In genomic region chrY:7557675-7558074, GRCh38 we compare ENCODE assay signal across 15 cellular contexts.
DNase-seq lines count a peak whose midpoint lies in the region; ATAC-seq, FAIRE-seq and TF ChIP-seq lines count a peak whose summit lies in the region.
"Had no signal": no experiment of that assay in that cellular context is flagged by ENCODE, and none has a peak within 500 bp of the region (broad histone marks: within the 10 kb centered on the region; RNA-seq: fewer than 3 reads in every experiment).

No MANE protein-coding gene starts in this region.

- H3K4me1 ChIP-seq in HepG2 (ENCODE audit: insufficient read depth, low read length) = no peaks in the 10 kb centered on the region
- H3K4me1 ChIP-seq in right lobe of liver = no peaks in the 10 kb centered on the region

- no peaks in the 10 kb centered on the region for H3K9me3 ChIP-seq in HepG2 (ENCODE audit: low read length)
- H3K9me3 ChIP-seq in right lobe of liver = no peaks in the 10 kb centered on the region

- TF ChIP-seq CTCF in HepG2 (CRISPR knock-in tag; IDR thresholded peaks at IDR 0.05) (0 out of 2 replicates have a peak, but pooled peaks have one; percentile 16), right lobe of liver (IDR thresholded peaks at IDR 0.05) (no peak), epithelial cell of proximal tubule (conservative IDR thresholded peaks at IDR 0.05; ENCODE audit: low read depth, low read length) (peak; percentile 35)

- no peak overlapping the region for H3K27ac Mint-ChIP-seq in stimulated activated memory B cell treated with anti-CD40 and anti-IgM and Interleukin-4, amounts not matched to agents 10 μg/mL and 1 μg/mL and 100 μg/mL, for 72 hours
- H3K27ac Mint-ChIP-seq: activated CD8-positive, alpha-beta memory T cell treated with anti-CD3 and anti-CD28 coated beads, Interleukin-2, amount 10 ng/mL, durations not matched to agents 7 days and 5 days; IgD-negative memory B cell; naive thymus-derived CD8-positive, alpha-beta T cell had no signal

- CTCF ChIA-PET in HepG2 (lab: Yijun Ruan, JAX; ENCODE audit: low intra/inter-chr PET ratio, low total read pairs) = no interaction called here

- ATAC-seq in HepG2 (peak; percentile 84), right lobe of liver (no peak)
- no peak for ATAC-seq in stimulated activated memory B cell treated with anti-CD40 and anti-IgM and Interleukin-4, amounts not matched to agents 10 μg/mL and 1 μg/mL and 100 μg/mL, for 72 hours
- ATAC-seq: activated CD8-positive, alpha-beta memory T cell treated with anti-CD3 and anti-CD28 coated beads, Interleukin-2, amount 10 ng/mL, durations not matched to agents 7 days and 5 days; naive thymus-derived CD8-positive, alpha-beta T cell; Panc1 had no signal

- peak; percentile 68 for FAIRE-seq in HepG2 (lab: Jason Lieb, UNC)

- TF ChIP-seq POLR2A in HepG2 (IDR thresholded peaks at IDR 0.05; ENCODE audit: insufficient read depth in 1 of 2, low read depth in 2 of 2, low read length in 2 of 2) (no peak), right lobe of liver (IDR thresholded peaks at IDR 0.05) (no peak)

- H3K4me2 ChIP-seq in HepG2 (ENCODE audit: low read depth, low read length) = no peak overlapping the region

- no peak for TF ChIP-seq RAD21 in HepG2 (CRISPR knock-in tag; IDR thresholded peaks at IDR 0.05)

- peaks cover 18% of the 10 kb centered on the region for H3K9me3 Mint-ChIP-seq in stimulated activated memory B cell treated with anti-CD40 and anti-IgM and Interleukin-4, amounts not matched to agents 10 μg/mL and 1 μg/mL and 100 μg/mL, for 72 hours
- H3K9me3 Mint-ChIP-seq: IgD-negative memory B cell had no signal

- in situ Hi-C loops in HepG2 (cut with HindIII; ENCODE audit: extremely low pct_ligation_motif_present, low pct_unique_long_range_greater_than_20kb) = no loop called here

- H3K4me3 Mint-ChIP-seq in stimulated activated memory B cell treated with anti-CD40 and anti-IgM and Interleukin-4, amounts not matched to agents 10 μg/mL and 1 μg/mL and 100 μg/mL, for 72 hours = no peak overlapping the region
- H3K4me3 Mint-ChIP-seq: activated CD8-positive, alpha-beta memory T cell treated with anti-CD3 and anti-CD28 coated beads, Interleukin-2, amount 10 ng/mL, durations not matched to agents 7 days and 5 days; IgD-negative memory B cell; naive thymus-derived CD8-positive, alpha-beta T cell had no signal

- H3K79me2 ChIP-seq in HepG2 (ENCODE audit: insufficient read depth, low read length) = no peaks in the 10 kb centered on the region

- H3K4me1 Mint-ChIP-seq in stimulated activated memory B cell treated with anti-CD40 and anti-IgM and Interleukin-4, amounts not matched to agents 10 μg/mL and 1 μg/mL and 100 μg/mL, for 72 hours = no peaks in the 10 kb centered on the region
- H3K4me1 Mint-ChIP-seq: activated CD8-positive, alpha-beta memory T cell treated with anti-CD3 and anti-CD28 coated beads, Interleukin-2, amount 10 ng/mL, durations not matched to agents 7 days and 5 days; IgD-negative memory B cell had no signal

- H2AFZ ChIP-seq in HepG2 (ENCODE audit: low read length) = no peak overlapping the region

- 0% methylated on average over 2 of the region's 7 CpGs for WGBS in HepG2 (ENCODE audit: low lambda C conversion rate)
- no CpG with 5 or more reads among the region's 7 CpGs for WGBS in right lobe of liver (ENCODE audit: insufficient coverage, low coverage, low lambda C conversion rate, missing lambda C conversion rate)

- H3K36me3 Mint-ChIP-seq in stimulated activated memory B cell treated with anti-CD40 and anti-IgM and Interleukin-4, amounts not matched to agents 10 μg/mL and 1 μg/mL and 100 μg/mL, for 72 hours = no peaks in the 10 kb centered on the region
- H3K36me3 Mint-ChIP-seq: activated CD8-positive, alpha-beta memory T cell treated with anti-CD3 and anti-CD28 coated beads, Interleukin-2, amount 10 ng/mL, durations not matched to agents 7 days and 5 days; IgD-negative memory B cell; naive thymus-derived CD8-positive, alpha-beta T cell had no signal

- no TSS peak for BruUV-seq in HepG2 (replicated peaks; lab: Mats Ljungman, UMichigan)

- intact Hi-C loops in HepG2 (cut with micrococcal nuclease; ENCODE audit: unreplicated experiment) = no loop called here
- intact Hi-C loops in right lobe of liver (cut with DNase I) = no loop called here

- H3K36me3 ChIP-seq in HepG2 (replicated peaks in 1 of 2; ENCODE audit: control insufficient read depth in 1 of 2, insufficient read depth in 2 of 2, low read length in 2 of 2) = no peaks in the 10 kb centered on the region
- H3K36me3 ChIP-seq in right lobe of liver = no peaks in the 10 kb centered on the region

- H4K20me1 ChIP-seq in HepG2 (ENCODE audit: insufficient read depth, low read length) = no peaks in the 10 kb centered on the region

- POLR2A ChIA-PET in HepG2 (lab: Yijun Ruan, JAX) = no interaction called here

- no peak overlapping the region for H3K9ac ChIP-seq in HepG2 (ENCODE audit: insufficient read depth, low read depth, low read length)

- DNase-seq in HepG2 (ENCODE audit: low spot score) (peak; percentile 2), right lobe of liver (no peak), NCI-H2171 (lab: John Stamatoyannopoulos, UW) (peak; percentile 8), epithelial cell of proximal tubule (ENCODE audit: low read depth) (no peak), NCI-H2081 treated with DMSO at 0.1 percent for 48 hours (lab: John Stamatoyannopoulos, UW) (no peak), putamen (ENCODE audit: low spot score) (no peak)
- DNase-seq in effector CD8-positive, alpha-beta T cell (lab: John Stamatoyannopoulos, UW) = no peak
- DNase-seq: activated CD8-positive, alpha-beta memory T cell treated with anti-CD3 and anti-CD28 coated beads, Interleukin-2, amount 10 ng/mL, durations not matched to agents 7 days and 5 days; activated naive CD4-positive, alpha-beta T cell; GF-D8; naive thymus-derived CD8-positive, alpha-beta T cell; NCI-H1105 treated with DMSO at 0.1 percent for 48 hours had no signal

- H3K27me3 ChIP-seq in HepG2 (ENCODE audit: control insufficient read depth in 1 of 2, insufficient read depth in 2 of 2, low read length in 2 of 2) (no peaks in the 10 kb centered on the region), right lobe of liver (no peaks in the 10 kb centered on the region)

- TF ChIP-seq EP300 in HepG2 (IDR thresholded peaks at IDR 0.05; ENCODE audit: low read depth in 2 of 2, low read length in 2 of 2) (no peak), HepG2 (CRISPR knock-in tag; IDR thresholded peaks at IDR 0.05; ENCODE audit: borderline replicate concordance) (no peak)

- H3K27ac ChIP-seq in HepG2 (ENCODE audit: extremely low read length, insufficient read depth, low read length) (no peak overlapping the region), right lobe of liver (no peak overlapping the region)

- H3K27me3 Mint-ChIP-seq in stimulated activated memory B cell treated with anti-CD40 and anti-IgM and Interleukin-4, amounts not matched to agents 10 μg/mL and 1 μg/mL and 100 μg/mL, for 72 hours = no peaks in the 10 kb centered on the region
- H3K27me3 Mint-ChIP-seq: activated CD8-positive, alpha-beta memory T cell treated with anti-CD3 and anti-CD28 coated beads, Interleukin-2, amount 10 ng/mL, durations not matched to agents 7 days and 5 days; IgD-negative memory B cell had no signal

- no peak overlapping the region for H3K4me3 ChIP-seq in HepG2 (replicated peaks in 1 of 3; ENCODE audit: insufficient read depth in 1 of 3, low read depth in 2 of 3, low read length in 3 of 3)
- no peak overlapping the region for H3K4me3 ChIP-seq in right lobe of liver
- H3K4me3 ChIP-seq in epithelial cell of proximal tubule (ENCODE audit: low read depth, low read length) = no peak overlapping the region

TF ChIP-seq in HepG2, 621 proteins besides CTCF, POLR2A, EP300 and RAD21 (continues in another document):
- TF ChIP-seq, protein P1, sequence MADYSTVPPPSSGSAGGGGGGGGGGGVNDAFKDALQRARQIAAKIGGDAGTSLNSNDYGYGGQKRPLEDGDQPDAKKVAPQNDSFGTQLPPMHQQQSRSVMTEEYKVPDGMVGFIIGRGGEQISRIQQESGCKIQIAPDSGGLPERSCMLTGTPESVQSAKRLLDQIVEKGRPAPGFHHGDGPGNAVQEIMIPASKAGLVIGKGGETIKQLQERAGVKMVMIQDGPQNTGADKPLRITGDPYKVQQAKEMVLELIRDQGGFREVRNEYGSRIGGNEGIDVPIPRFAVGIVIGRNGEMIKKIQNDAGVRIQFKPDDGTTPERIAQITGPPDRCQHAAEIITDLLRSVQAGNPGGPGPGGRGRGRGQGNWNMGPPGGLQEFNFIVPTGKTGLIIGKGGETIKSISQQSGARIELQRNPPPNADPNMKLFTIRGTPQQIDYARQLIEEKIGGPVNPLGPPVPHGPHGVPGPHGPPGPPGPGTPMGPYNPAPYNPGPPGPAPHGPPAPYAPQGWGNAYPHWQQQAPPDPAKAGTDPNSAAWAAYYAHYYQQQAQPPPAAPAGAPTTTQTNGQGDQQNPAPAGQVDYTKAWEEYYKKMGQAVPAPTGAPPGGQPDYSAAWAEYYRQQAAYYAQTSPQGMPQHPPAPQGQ (CRISPR knock-in tag; IDR thresholded peaks at IDR 0.05; ENCODE audit: borderline replicate concordance) = no peak
- no peak for TF ChIP-seq ZNF121 (CRISPR knock-in tag; IDR thresholded peaks at IDR 0.05)
- TF ChIP-seq, protein P2, sequence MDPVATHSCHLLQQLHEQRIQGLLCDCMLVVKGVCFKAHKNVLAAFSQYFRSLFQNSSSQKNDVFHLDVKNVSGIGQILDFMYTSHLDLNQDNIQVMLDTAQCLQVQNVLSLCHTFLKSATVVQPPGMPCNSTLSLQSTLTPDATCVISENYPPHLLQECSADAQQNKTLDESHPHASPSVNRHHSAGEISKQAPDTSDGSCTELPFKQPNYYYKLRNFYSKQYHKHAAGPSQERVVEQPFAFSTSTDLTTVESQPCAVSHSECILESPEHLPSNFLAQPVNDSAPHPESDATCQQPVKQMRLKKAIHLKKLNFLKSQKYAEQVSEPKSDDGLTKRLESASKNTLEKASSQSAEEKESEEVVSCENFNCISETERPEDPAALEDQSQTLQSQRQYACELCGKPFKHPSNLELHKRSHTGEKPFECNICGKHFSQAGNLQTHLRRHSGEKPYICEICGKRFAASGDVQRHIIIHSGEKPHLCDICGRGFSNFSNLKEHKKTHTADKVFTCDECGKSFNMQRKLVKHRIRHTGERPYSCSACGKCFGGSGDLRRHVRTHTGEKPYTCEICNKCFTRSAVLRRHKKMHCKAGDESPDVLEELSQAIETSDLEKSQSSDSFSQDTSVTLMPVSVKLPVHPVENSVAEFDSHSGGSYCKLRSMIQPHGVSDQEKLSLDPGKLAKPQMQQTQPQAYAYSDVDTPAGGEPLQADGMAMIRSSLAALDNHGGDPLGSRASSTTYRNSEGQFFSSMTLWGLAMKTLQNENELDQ (CRISPR knock-in tag; IDR thresholded peaks at IDR 0.05; ENCODE audit: borderline replicate concordance) = no peak

Comparison
In these comparisons a context has a peak if more than half of its experiments do, and no peak if none do; other contexts are left out.
1. DNase-seq: peak in HepG2 (single experiment) and NCI-H2171 (single experiment); none in right lobe of liver (0 of 3), epithelial cell of proximal tubule (single experiment), NCI-H2081 treated with DMSO at 0.1 percent for 48 hours (single experiment), putamen (single experiment) and effector CD8-positive, alpha-beta T cell (single experiment).
2. CTCF ChIP-seq: peak in HepG2 (single experiment) and epithelial cell of proximal tubule (single experiment); none in right lobe of liver (0 of 4).